30 cellular contexts compared by ENCODE assay signal in genomic region chr9:130229759-130230158, GRCh38. TPM values are rescaled to one million over a fixed set of nuclear protein-coding genes. Genes with fewer than 3 reads are reported as not detected.
"Had no signal": no experiment of that assay in that cellular context is flagged by ENCODE, and none has a peak within 500 bp of the region (broad histone marks: within the 10 kb centered on the region; RNA-seq: fewer than 3 reads in every experiment).

No MANE protein-coding gene starts in this region.

- FAIRE-seq: colon, endometrium, endothelial cell of umbilical vein, frontal cortex had no signal

- DNase-seq: colonic mucosa; cortex of kidney; dermis blood vessel endothelial cell; dorsolateral prefrontal cortex; effector CD4-positive, alpha-beta T cell; effector CD8-positive, alpha-beta T cell; effector memory CD4-positive, alpha-beta T cell; effector memory CD8-positive, alpha-beta T cell; endodermal cell; erythroblast; esophagus squamous epithelium; foreskin fibroblast; foreskin keratinocyte; foreskin melanocyte; gastrocnemius medialis; glutamatergic neuron; heart left ventricle; heart right ventricle had no signal

- H3K9me3 ChIP-seq: colonic mucosa had no signal

- H3K36me3 ChIP-seq: colonic mucosa, gastrocnemius medialis had no signal

- H3K4me1 ChIP-seq: colonic mucosa, esophagus squamous epithelium, foreskin keratinocyte, gastrocnemius medialis, heart left ventricle, heart right ventricle had no signal

- ATAC-seq: effector memory CD8-positive, alpha-beta T cell; esophagus mucosa; foreskin keratinocyte; gastrocnemius medialis; gastroesophageal sphincter; heart left ventricle; heart right ventricle had no signal

- H3K4me2 ChIP-seq: hepatocyte had no signal

- H2AFZ ChIP-seq: hepatocyte had no signal

- H3K4me3 ChIP-seq: colonic mucosa, coronary artery, dorsolateral prefrontal cortex, esophagus muscularis mucosa, esophagus squamous epithelium, gastrocnemius medialis, gastroesophageal sphincter, heart left ventricle, heart right ventricle, hepatocyte had no signal

- H3K27ac ChIP-seq: colonic mucosa, coronary artery, epithelial cell of prostate, esophagus squamous epithelium, foreskin keratinocyte, gastrocnemius medialis, heart left ventricle, heart right ventricle, hepatocyte had no signal

- H3K27me3 ChIP-seq: colonic mucosa, dorsolateral prefrontal cortex, esophagus muscularis mucosa, esophagus squamous epithelium, foreskin keratinocyte, gastrocnemius medialis, gastroesophageal sphincter, heart left ventricle, heart right ventricle, hepatocyte had no signal

- H3K79me2 ChIP-seq: hepatocyte had no signal

RNA-seq across cellular contexts. Expression of gene HMCN2, which starts 35.8 kb away (rescaled TPM):
- total RNA-seq: fibroblast of villous mesenchyme, foreskin keratinocyte had no signal
- polyA plus RNA-seq: fibroblast of lung, foreskin keratinocyte had no signal
